ENCODE assay signal across 28 cellular contexts in genomic region chr11:8301622-8302021, GRCh38. TPM values are rescaled to one million over a fixed set of nuclear protein-coding genes. Genes with fewer than 3 reads are reported as not detected.
"Had no signal": no experiment of that assay in that cellular context is flagged by ENCODE, and none has a peak within 500 bp of the region (broad histone marks: within the 10 kb centered on the region; RNA-seq: fewer than 3 reads in every experiment).

No MANE protein-coding gene starts in this region.

- H3K27me3 ChIP-seq: gastroesophageal sphincter, ovary, testis, tibial nerve, upper lobe of right lung, vagina had no signal

- H3K4me1 ChIP-seq: esophagus squamous epithelium, gastroesophageal sphincter, testis, tibial nerve, upper lobe of right lung, vagina had no signal

- DNase-seq: effector CD8-positive, alpha-beta T cell; esophagus squamous epithelium; foreskin fibroblast; glutamatergic neuron; immature natural killer cell; kidney; left cardiac atrium; left ventricle myocardium superior; mesenchymal stem cell; midbrain; right cardiac atrium; stimulated activated CD4-positive, alpha-beta T cell treated with anti-CD3 and anti-CD28 coated beads, Interleukin-15, amount 100 ng/mL, for 24 hours; stimulated activated CD4-positive, alpha-beta T cell treated with anti-CD3 and anti-CD28 coated beads, Interleukin-1b, Interleukin-23, amount 100 ng/mL, for 48 hours; stimulated activated CD4-positive, alpha-beta T cell treated with anti-CD3 and anti-CD28 coated beads, Interleukin-4, amount 100 ng/mL, for 24 hours; stimulated activated naive CD8-positive, alpha-beta T cell treated with anti-CD3 and anti-CD28 coated beads, Interleukin-15, amount 100 ng/mL, for 72 hours; testis; upper lobe of right lung had no signal

- H3K27ac ChIP-seq: coronary artery, epithelial cell of prostate, esophagus squamous epithelium, gastroesophageal sphincter, ovary, testis, tibial nerve, upper lobe of right lung, vagina had no signal

- H3K4me1 Mint-ChIP-seq: immature natural killer cell; stimulated activated memory B cell treated with anti-CD40 and anti-IgM and Interleukin-4, amounts not matched to agents 10 μg/mL and 1 μg/mL and 100 μg/mL, for 72 hours; stimulated activated naive CD8-positive, alpha-beta T cell treated with anti-CD3 and anti-CD28 coated beads, Interleukin-15, amount 100 ng/mL, for 72 hours had no signal

- H3K36me3 Mint-ChIP-seq: immature natural killer cell had no signal

- H3K27ac Mint-ChIP-seq: immature natural killer cell; progenitor cell of endocrine pancreas; stimulated activated memory B cell treated with anti-CD40 and anti-IgM and Interleukin-4, amounts not matched to agents 10 μg/mL and 1 μg/mL and 100 μg/mL, for 72 hours had no signal

- H3K36me3 ChIP-seq: esophagus squamous epithelium, gastroesophageal sphincter, ovary, tibial nerve, upper lobe of right lung, vagina had no signal

- H3K4me3 ChIP-seq: coronary artery, esophagus squamous epithelium, gastroesophageal sphincter, lung, ovary, testis, tibial nerve, upper lobe of right lung, vagina had no signal

- H3K4me3 Mint-ChIP-seq: immature natural killer cell; stimulated activated memory B cell treated with anti-CD40 and anti-IgM and Interleukin-4, amounts not matched to agents 10 μg/mL and 1 μg/mL and 100 μg/mL, for 72 hours; stimulated activated naive CD8-positive, alpha-beta T cell treated with anti-CD3 and anti-CD28 coated beads, Interleukin-15, amount 100 ng/mL, for 72 hours had no signal

- H3K9me3 ChIP-seq: ovary, testis, vagina had no signal

- ATAC-seq: gastroesophageal sphincter; left cardiac atrium; left ventricle myocardium superior; right cardiac atrium; stimulated activated memory B cell treated with anti-CD40 and anti-IgM and Interleukin-4, amounts not matched to agents 10 μg/mL and 1 μg/mL and 100 μg/mL, for 72 hours; stimulated activated naive CD8-positive, alpha-beta T cell treated with anti-CD3 and anti-CD28 coated beads, Interleukin-15, amount 100 ng/mL, for 72 hours; upper lobe of right lung had no signal

RNA-seq across cellular contexts. Expression of gene LMO1, which starts 37.9 kb away (rescaled TPM):
- total RNA-seq: dermis microvascular lymphatic vessel endothelial cell, esophagus squamous epithelium, gastroesophageal sphincter, kidney, subcutaneous adipose tissue, tibial nerve, upper lobe of right lung, vagina had no signal
